In the genomic region with DNA sequence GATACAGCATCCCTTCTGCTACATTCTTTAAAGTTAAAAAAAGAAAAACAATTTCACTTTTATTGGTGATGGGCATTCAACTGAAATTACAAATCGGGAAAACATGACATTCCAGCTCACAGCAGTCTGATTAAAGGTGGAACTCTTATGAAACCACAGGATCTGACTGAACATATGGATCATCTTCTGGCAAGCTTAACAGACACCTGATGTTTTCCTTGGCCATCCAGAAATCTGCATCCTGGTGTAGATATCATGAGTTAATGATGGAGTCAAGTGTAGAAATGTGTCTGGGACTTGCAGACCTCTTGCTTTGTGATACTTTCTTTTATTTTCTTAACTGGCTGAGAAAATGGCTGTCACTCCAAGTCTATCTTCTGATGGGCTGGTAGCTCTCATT, we compare ENCODE assay signal across 1 cellular context.
TF ChIP-seq lines count a peak whose summit lies in the region.

No MANE protein-coding gene starts in this region.

TF ChIP-seq in SK-N-SH treated with all-trans-retinoic acid at 6 μM for 48 hours, 23 proteins besides CTCF, POLR2A, EP300 and RAD21 (continued from another document):
- TF ChIP-seq, protein P1, sequence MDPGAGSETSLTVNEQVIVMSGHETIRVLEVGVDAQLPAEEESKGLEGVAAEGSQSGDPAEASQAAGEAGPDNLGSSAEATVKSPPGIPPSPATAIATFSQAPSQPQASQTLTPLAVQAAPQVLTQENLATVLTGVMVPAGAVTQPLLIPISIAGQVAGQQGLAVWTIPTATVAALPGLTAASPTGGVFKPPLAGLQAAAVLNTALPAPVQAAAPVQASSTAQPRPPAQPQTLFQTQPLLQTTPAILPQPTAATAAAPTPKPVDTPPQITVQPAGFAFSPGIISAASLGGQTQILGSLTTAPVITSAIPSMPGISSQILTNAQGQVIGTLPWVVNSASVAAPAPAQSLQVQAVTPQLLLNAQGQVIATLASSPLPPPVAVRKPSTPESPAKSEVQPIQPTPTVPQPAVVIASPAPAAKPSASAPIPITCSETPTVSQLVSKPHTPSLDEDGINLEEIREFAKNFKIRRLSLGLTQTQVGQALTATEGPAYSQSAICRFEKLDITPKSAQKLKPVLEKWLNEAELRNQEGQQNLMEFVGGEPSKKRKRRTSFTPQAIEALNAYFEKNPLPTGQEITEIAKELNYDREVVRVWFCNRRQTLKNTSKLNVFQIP (CRISPR knock-in tag; IDR thresholded peaks at IDR 0.05; ENCODE audit: borderline replicate concordance, low read depth), result no peak
- no peak for TF ChIP-seq CSDC2 (CRISPR knock-in tag; IDR thresholded peaks at IDR 0.05)
- TF ChIP-seq RARB (CRISPR knock-in tag; IDR thresholded peaks at IDR 0.05), result no peak
- no peak for TF ChIP-seq PPARA (CRISPR knock-in tag; IDR thresholded peaks at IDR 0.05; ENCODE audit: borderline replicate concordance)
- TF ChIP-seq ZFP3 (CRISPR knock-in tag; IDR thresholded peaks at IDR 0.05), result no peak
TF ChIP-seq in SK-N-SH treated with all-trans-retinoic acid at 6 μM for 48 hours: peak in this region for 0.
